In genomic region chr12:62966446-62966989, GRCh38 we compare ENCODE assay signal across 9 cellular contexts. TPM values are rescaled to one million over a fixed set of nuclear protein-coding genes. Genes with fewer than 3 reads are reported as not detected.
DNase-seq lines count a peak whose midpoint lies in the region; ATAC-seq, FAIRE-seq and TF ChIP-seq lines count a peak whose summit lies in the region.
"Not testable (repeated sequence)": the region's sequence is repeated elsewhere in the genome, so short reads cannot be mapped to it uniquely, and the experiment has no call there.
"Had no signal": no experiment of that assay in that cellular context is flagged by ENCODE, and none has a peak within 500 bp of the region (broad histone marks: within the 10 kb centered on the region; RNA-seq: fewer than 3 reads in every experiment).

No MANE protein-coding gene starts in this region.

- H3K23ac ChIP-seq in mesendoderm (ENCODE audit: low read length), result not testable (repeated sequence)

- H3K79me2 ChIP-seq in mesendoderm (ENCODE audit: control insufficient read depth, insufficient read depth, low read length), result not testable (repeated sequence)

- not testable (repeated sequence) for H3K9ac ChIP-seq in mesendoderm (ENCODE audit: low read length)

- not testable (repeated sequence) for H4K5ac ChIP-seq in mesendoderm (ENCODE audit: low read length)

- H3K9me3 ChIP-seq in A549, result not testable (repeated sequence)

- H3K4me1 Mint-ChIP-seq in activated T-helper 17 cell treated with anti-CD3 and anti-CD28 coated beads, Interleukin-2, amount 50 U/mL, for 72 hours; stimulated activated memory B cell treated with anti-CD40 and anti-IgM and Interleukin-4, amounts not matched to agents 10 μg/mL and 1 μg/mL and 100 μg/mL, for 72 hours: not testable (repeated sequence)

- not testable (repeated sequence) for H3K4me2 ChIP-seq in A549; mesendoderm (ENCODE audit: low read length)

- H3K27ac ChIP-seq in A549; foreskin keratinocyte; mesendoderm (ENCODE audit: low read depth, low read length): not testable (repeated sequence)

- not testable (repeated sequence) for H3K36me3 ChIP-seq in mesendoderm (ENCODE audit: control insufficient read depth, insufficient read depth, low read length)

- not testable (repeated sequence) for DNase-seq in A549 (ENCODE audit: low read depth in 1 of 2, low spot score in 1 of 2)
- DNase-seq in RPMI8226, result peak; percentile 43
- DNase-seq in foreskin keratinocyte, result peak; percentile 44 to 76
- DNase-seq in mesendoderm, result peak; percentile 11

- not testable (repeated sequence) for TF ChIP-seq CTCF in A549 (IDR thresholded peaks at IDR 0.05); foreskin keratinocyte (conservative IDR thresholded peaks at IDR 0.05)

- not testable (repeated sequence) for ATAC-seq in A549
- ATAC-seq in GM18907 (IDR thresholded peaks at IDR 0.05; ENCODE audit: unreplicated experiment) (peak; percentile 42), HG03520 (IDR thresholded peaks at IDR 0.05; ENCODE audit: unreplicated experiment) (peak; percentile 46), foreskin keratinocyte (peak; percentile 99)
- ATAC-seq in activated T-helper 17 cell treated with anti-CD3 and anti-CD28 coated beads, Interleukin-2, amount 50 U/mL, for 72 hours (replicated peaks), result peak; percentile 52
- peak; percentile 43 for ATAC-seq in stimulated activated memory B cell treated with anti-CD40 and anti-IgM and Interleukin-4, amounts not matched to agents 10 μg/mL and 1 μg/mL and 100 μg/mL, for 72 hours

- not testable (repeated sequence) for H3K79me1 ChIP-seq in mesendoderm (ENCODE audit: low read length)

- H3K18ac ChIP-seq in mesendoderm (ENCODE audit: low read length), result not testable (repeated sequence)

- CTCF ChIA-PET in A549 (lab: Yijun Ruan, JAX), result not testable (repeated sequence)

- not testable (repeated sequence) for H3K36me3 Mint-ChIP-seq in activated T-helper 17 cell treated with anti-CD3 and anti-CD28 coated beads, Interleukin-2, amount 50 U/mL, for 72 hours (ENCODE audit: low read depth); stimulated activated memory B cell treated with anti-CD40 and anti-IgM and Interleukin-4, amounts not matched to agents 10 μg/mL and 1 μg/mL and 100 μg/mL, for 72 hours

- FAIRE-seq in A549 (lab: Jason Lieb, UNC), result not testable (repeated sequence)

- not testable (repeated sequence) for TF ChIP-seq RAD21 in A549 (conservative IDR thresholded peaks at IDR 0.05 in 1 of 2, IDR thresholded peaks at IDR 0.05 in 1 of 2)

- WGBS in A549 (ENCODE audit: missing lambda C conversion rate), result 74% methylated on average over 8 of the region's 8 CpGs
- no CpG with 5 or more reads among the region's 8 CpGs for WGBS in mesendoderm (ENCODE audit: extremely low coverage, insufficient coverage, low lambda C conversion rate)

- POLR2A ChIA-PET in A549 (lab: Yijun Ruan, JAX), result not testable (repeated sequence)

- H3K9me3 Mint-ChIP-seq in activated T-helper 17 cell treated with anti-CD3 and anti-CD28 coated beads, Interleukin-2, amount 50 U/mL, for 72 hours; stimulated activated memory B cell treated with anti-CD40 and anti-IgM and Interleukin-4, amounts not matched to agents 10 μg/mL and 1 μg/mL and 100 μg/mL, for 72 hours: not testable (repeated sequence)

- not testable (repeated sequence) for H3K27ac Mint-ChIP-seq in activated T-helper 17 cell treated with anti-CD3 and anti-CD28 coated beads, Interleukin-2, amount 50 U/mL, for 72 hours; stimulated activated memory B cell treated with anti-CD40 and anti-IgM and Interleukin-4, amounts not matched to agents 10 μg/mL and 1 μg/mL and 100 μg/mL, for 72 hours

- not testable (repeated sequence) for H3K27me3 ChIP-seq in foreskin keratinocyte; mesendoderm (ENCODE audit: insufficient read depth, low read length, poor library complexity)

- not testable (repeated sequence) for H3K4me3 Mint-ChIP-seq in activated T-helper 17 cell treated with anti-CD3 and anti-CD28 coated beads, Interleukin-2, amount 50 U/mL, for 72 hours; stimulated activated memory B cell treated with anti-CD40 and anti-IgM and Interleukin-4, amounts not matched to agents 10 μg/mL and 1 μg/mL and 100 μg/mL, for 72 hours

- H3K4ac ChIP-seq in mesendoderm (ENCODE audit: low read depth, low read length), result not testable (repeated sequence)

- H2BK120ac ChIP-seq in mesendoderm (ENCODE audit: low read depth, low read length), result not testable (repeated sequence)

- not testable (repeated sequence) for H3K4me1 ChIP-seq in A549; foreskin keratinocyte; mesendoderm (ENCODE audit: control insufficient read depth, low read depth, low read length)

- not testable (repeated sequence) for H4K8ac ChIP-seq in mesendoderm (ENCODE audit: low read depth, low read length)

- TF ChIP-seq EP300 in A549 (IDR thresholded peaks at IDR 0.05), result not testable (repeated sequence)

- not testable (repeated sequence) for TF ChIP-seq POLR2A in A549 (IDR thresholded peaks at IDR 0.05; ENCODE audit: low read length)

- H2BK5ac ChIP-seq in mesendoderm (ENCODE audit: low read length), result not testable (repeated sequence)

- H2AK5ac ChIP-seq in mesendoderm (ENCODE audit: low read length), result not testable (repeated sequence)

- H2BK15ac ChIP-seq in mesendoderm (replicated peaks; ENCODE audit: low read depth), result not testable (repeated sequence)

- not testable (repeated sequence) for H3K56ac ChIP-seq in mesendoderm (ENCODE audit: low read length)

- not testable (repeated sequence) for H3K4me3 ChIP-seq in A549; mesendoderm (ENCODE audit: low read length)

- not testable (repeated sequence) for H3K27me3 Mint-ChIP-seq in activated T-helper 17 cell treated with anti-CD3 and anti-CD28 coated beads, Interleukin-2, amount 50 U/mL, for 72 hours; stimulated activated memory B cell treated with anti-CD40 and anti-IgM and Interleukin-4, amounts not matched to agents 10 μg/mL and 1 μg/mL and 100 μg/mL, for 72 hours

TF ChIP-seq in A549, 52 proteins besides CTCF, POLR2A, EP300 and RAD21:
- TF ChIP-seq FOSL2 (IDR thresholded peaks at IDR 0.05), result not testable (repeated sequence)
- peak; percentile 23; the same call in 1 of the 2 replicates for TF ChIP-seq FOSL2 (CRISPR knock-in tag; IDR thresholded peaks at IDR 0.05)

RNA-seq across cellular contexts. Expression of gene PPM1H, which starts 31.6 kb away (rescaled TPM):
- polyA plus RNA-seq in A549 (2011; rRNA removed) (7.8 and 7.9 TPM in 2 replicates), A549 (2017; fragmentation: RNase III; extraction: RNeasy Plus Mini Kit Qiagen cat#74134 plus additional on column Dnase treatment) (6.8 to 7.8 TPM (median 7.8 TPM) in 3 replicates), foreskin keratinocyte (0.01 TPM in 1 of 2 replicates, not detected in the other)
- polyA plus RNA-seq in A549 (2012; cell fraction: cytosol; rRNA removed), result 3.5 and 4.6 TPM in 2 replicates
- 4.6 and 5.0 TPM in 2 replicates for polyA plus RNA-seq in A549 (2012; cell fraction: nucleus; rRNA removed)
- polyA minus RNA-seq in A549 (2011; rRNA and poly(A)+ RNA removed), result 10.6 and 10.7 TPM in 2 replicates
- total RNA-seq in activated T-helper 17 cell treated with anti-CD3 and anti-CD28 coated beads, Interleukin-2, amount 50 U/mL, for 72 hours, result not detected
- not detected in 2 replicates for total RNA-seq in foreskin keratinocyte
- 15.7 TPM for polyA plus RNA-seq in mesendoderm (2013, experiment 1 of 2)
- 15.2 TPM for polyA plus RNA-seq in mesendoderm (2013, experiment 2 of 2)
- total RNA-seq: CD8-positive, alpha-beta T cell had no signal
